In the genomic region with DNA sequence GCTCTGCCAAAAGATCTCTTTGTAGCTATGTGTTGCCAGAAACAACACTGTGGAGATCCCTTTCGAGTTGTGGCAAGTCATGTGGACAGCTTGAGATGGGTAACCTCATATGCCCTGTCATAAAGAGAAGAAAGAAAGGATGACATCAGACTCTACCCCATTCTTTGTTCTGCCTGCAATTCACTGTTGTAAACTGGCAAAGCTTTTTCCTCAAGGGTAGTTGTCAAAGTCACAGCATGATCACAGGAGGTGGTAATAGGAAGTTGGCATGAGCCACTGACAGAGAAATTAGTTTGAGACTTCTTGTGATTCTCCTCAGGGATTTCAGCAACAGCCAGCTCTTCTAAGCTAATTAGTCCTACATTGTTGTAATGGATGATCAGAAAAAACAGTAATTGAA, we compare ENCODE assay signal across 16 cellular contexts. TPM values are rescaled to one million over a fixed set of nuclear protein-coding genes. Genes with fewer than 3 reads are reported as not detected.
A peak's percentile ranks its signal among the peaks of the same experiment; 100 is the strongest.
DNase-seq lines count a peak whose midpoint lies in the region; ATAC-seq and TF ChIP-seq lines count a peak whose summit lies in the region.
"Had no signal": no experiment of that assay in that cellular context is flagged by ENCODE, and none has a peak within 500 bp of the region (broad histone marks: within the 10 kb centered on the region; RNA-seq: fewer than 3 reads in every experiment).

No MANE protein-coding gene starts in this region.

- H3K9me3 Mint-ChIP-seq in brain, result peaks cover 10 to 21% (median 16%) of the 10 kb centered on the region in 5 experiments
- H3K9me3 Mint-ChIP-seq in activated naive CD4-positive, alpha-beta T cell treated with anti-CD3 and anti-CD28 coated beads, Interleukin-2, amount 10 ng/mL, durations not matched to agents 7 days and 5 days, result no peaks in the 10 kb centered on the region
- H3K9me3 Mint-ChIP-seq: activated CD8-positive, alpha-beta T cell treated with anti-CD3 and anti-CD28 coated beads for 36 hours; mesothelial cell of epicardium; T-helper 2 cell treated with Interferon-gamma antibody and Interleukin-4, amounts not matched to agents 5 μg/mL and 100 μg/mL, for 36 hours had no signal

- no peaks in the 10 kb centered on the region; the same call in 1 of the 2 replicates for H3K27me3 ChIP-seq in HUES48 (ENCODE audit: control insufficient read depth, insufficient read depth, low read length)
- H3K27me3 ChIP-seq: cardiac muscle cell had no signal

- H3K4me1 Mint-ChIP-seq in brain, result peaks cover 10% of the 10 kb centered on the region
- no peaks in the 10 kb centered on the region for H3K4me1 Mint-ChIP-seq in activated naive CD4-positive, alpha-beta T cell treated with anti-CD3 and anti-CD28 coated beads, Interleukin-2, amount 10 ng/mL, durations not matched to agents 7 days and 5 days
- H3K4me1 Mint-ChIP-seq: B cell, mesothelial cell of epicardium had no signal

- peaks cover 13% of the 10 kb centered on the region for H3K4me1 ChIP-seq in HUES48 (ENCODE audit: control insufficient read depth, insufficient read depth, low read length)
- H3K4me1 ChIP-seq: parathyroid adenoma had no signal

- no peaks in the 10 kb centered on the region for H3K36me3 Mint-ChIP-seq in brain
- no peaks in the 10 kb centered on the region for H3K36me3 Mint-ChIP-seq in activated naive CD4-positive, alpha-beta T cell treated with anti-CD3 and anti-CD28 coated beads, Interleukin-2, amount 10 ng/mL, durations not matched to agents 7 days and 5 days
- H3K36me3 Mint-ChIP-seq: mesothelial cell of epicardium had no signal

- peak overlapping the region in 1 of 5 experiments; percentile 25 for H3K4me3 Mint-ChIP-seq in brain
- H3K4me3 Mint-ChIP-seq in activated naive CD4-positive, alpha-beta T cell treated with anti-CD3 and anti-CD28 coated beads, Interleukin-2, amount 10 ng/mL, durations not matched to agents 7 days and 5 days, result no peak overlapping the region
- H3K4me3 Mint-ChIP-seq: activated CD8-positive, alpha-beta T cell treated with anti-CD3 and anti-CD28 coated beads for 36 hours; B cell; mesothelial cell of epicardium; T-helper 2 cell treated with Interferon-gamma antibody and Interleukin-4, amounts not matched to agents 5 μg/mL and 100 μg/mL, for 36 hours had no signal

- no peak overlapping the region for H3K9ac ChIP-seq in HUES48 (ENCODE audit: low read depth, low read length)
- H3K9ac ChIP-seq: parathyroid adenoma had no signal

- H3K27ac ChIP-seq in HUES48 (ENCODE audit: low read depth, low read length), result peak overlapping the region; percentile 32
- H3K27ac ChIP-seq: cardiac muscle cell, parathyroid adenoma had no signal

- H3K4me3 ChIP-seq in HUES48 (ENCODE audit: low read depth, low read length), result no peak overlapping the region
- H3K4me3 ChIP-seq: cardiac muscle cell had no signal

- DNase-seq in Ammon's horn (ENCODE audit: low spot score) (peak; percentile 21), NCI-H2227 treated with DMSO at 0.1 percent for 48 hours (lab: John Stamatoyannopoulos, UW) (peak; percentile 12), HUDEP-2 (lab: John Stamatoyannopoulos, UW; ENCODE audit: unreplicated experiment in 76 of 76) (no peak)
- DNase-seq in activated naive CD4-positive, alpha-beta T cell treated with anti-CD3 and anti-CD28 coated beads, Interleukin-2, amount 10 ng/mL, durations not matched to agents 7 days and 5 days, result no peak
- DNase-seq: activated CD8-positive, alpha-beta T cell treated with anti-CD3 and anti-CD28 coated beads for 36 hours; activated naive CD4-positive, alpha-beta T cell treated with Interleukin-2 at 50 U/mL for 16 hours; stimulated activated naive CD4-positive, alpha-beta T cell treated with Interleukin-2 at 50 U/mL for 16 hours had no signal

- peak overlapping the region in 3 of 5 experiments; percentile 32 to 63 (median 46) for H3K27ac Mint-ChIP-seq in brain
- H3K27ac Mint-ChIP-seq in activated naive CD4-positive, alpha-beta T cell treated with anti-CD3 and anti-CD28 coated beads, Interleukin-2, amount 10 ng/mL, durations not matched to agents 7 days and 5 days, result no peak overlapping the region
- H3K27ac Mint-ChIP-seq: activated CD8-positive, alpha-beta T cell treated with anti-CD3 and anti-CD28 coated beads for 36 hours; B cell; mesothelial cell of epicardium; T-helper 2 cell treated with Interferon-gamma antibody and Interleukin-4, amounts not matched to agents 5 μg/mL and 100 μg/mL, for 36 hours had no signal

- H3K9me3 ChIP-seq in HUES48 (ENCODE audit: control insufficient read depth, insufficient read depth, low read length), result no peaks in the 10 kb centered on the region

- TF ChIP-seq CTCF in brain (conservative IDR thresholded peaks at IDR 0.05), result no peak

- H3K36me3 ChIP-seq in HUES48 (ENCODE audit: control insufficient read depth, insufficient read depth, low read length), result no peaks in the 10 kb centered on the region
- H3K36me3 ChIP-seq: cardiac muscle cell had no signal

- CTCF ChIA-PET in activated naive CD4-positive, alpha-beta T cell treated with anti-CD3 and anti-CD28 coated beads, Interleukin-2, amount 10 ng/mL, durations not matched to agents 7 days and 5 days (lab: Charles Lee), result interaction anchor here (0.6 to 1.8 kb wide), 3 partner anchors 23 to 898 kb away, joined by 3 to 6 read pairs (median 3); no protein-coding TSS in a partner anchor

- H3K27me3 Mint-ChIP-seq in brain, result peaks cover 3% of the 10 kb centered on the region
- peaks cover 29% of the 10 kb centered on the region for H3K27me3 Mint-ChIP-seq in activated naive CD4-positive, alpha-beta T cell treated with anti-CD3 and anti-CD28 coated beads, Interleukin-2, amount 10 ng/mL, durations not matched to agents 7 days and 5 days

- ATAC-seq in GM19035 (IDR thresholded peaks at IDR 0.05; ENCODE audit: unreplicated experiment), result no peak
- ATAC-seq in GM18867 (IDR thresholded peaks at IDR 0.05; ENCODE audit: unreplicated experiment), result no peak
- ATAC-seq: activated CD8-positive, alpha-beta T cell treated with anti-CD3 and anti-CD28 coated beads for 36 hours had no signal

RNA-seq across cellular contexts. Expression of gene MINDY3, which starts 19.4 kb away (rescaled TPM):
- 37.8 TPM for polyA plus RNA-seq in brain (ENCODE audit: insufficient read depth, low read depth, low replicate concordance)

Comparison
In these comparisons a context has a peak if more than half of its experiments do, and no peak if none do; other contexts are left out.
1. DNase-seq: peak in Ammon's horn (single experiment) and NCI-H2227 treated with DMSO at 0.1 percent for 48 hours (single experiment); none in HUDEP-2 (0 of 76) and activated naive CD4-positive, alpha-beta T cell treated with anti-CD3 and anti-CD28 coated beads, Interleukin-2, amount 10 ng/mL, durations not matched to agents 7 days and 5 days (single experiment).